Comparison of ENCODE assay signal across 1 cellular context in the genomic region with DNA sequence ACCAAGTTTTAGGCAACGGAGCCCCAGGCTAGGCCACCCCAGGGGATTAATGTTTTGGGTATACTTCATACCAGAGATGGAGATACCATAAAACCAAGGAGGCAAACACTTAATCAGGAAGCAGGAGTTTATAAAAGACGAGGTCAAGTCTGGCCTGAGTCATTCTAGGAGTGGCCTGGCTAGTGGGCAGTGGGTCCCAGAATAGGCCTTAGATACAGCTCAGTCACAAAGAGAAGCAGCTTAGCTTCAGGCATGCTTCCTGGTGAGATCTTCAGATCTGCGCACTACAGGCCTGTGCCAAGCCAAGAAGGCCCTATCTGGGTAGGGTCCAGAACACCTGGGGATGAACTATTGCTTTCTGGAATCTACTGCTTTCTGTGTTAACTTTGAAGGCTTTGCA.
TF ChIP-seq lines count a peak whose summit lies in the region.

No MANE protein-coding gene starts in this region.

TF ChIP-seq in SK-N-SH treated with all-trans-retinoic acid at 6 μM for 48 hours, 23 proteins besides CTCF, POLR2A, EP300 and RAD21 (continued from another document):
- TF ChIP-seq, protein P1, sequence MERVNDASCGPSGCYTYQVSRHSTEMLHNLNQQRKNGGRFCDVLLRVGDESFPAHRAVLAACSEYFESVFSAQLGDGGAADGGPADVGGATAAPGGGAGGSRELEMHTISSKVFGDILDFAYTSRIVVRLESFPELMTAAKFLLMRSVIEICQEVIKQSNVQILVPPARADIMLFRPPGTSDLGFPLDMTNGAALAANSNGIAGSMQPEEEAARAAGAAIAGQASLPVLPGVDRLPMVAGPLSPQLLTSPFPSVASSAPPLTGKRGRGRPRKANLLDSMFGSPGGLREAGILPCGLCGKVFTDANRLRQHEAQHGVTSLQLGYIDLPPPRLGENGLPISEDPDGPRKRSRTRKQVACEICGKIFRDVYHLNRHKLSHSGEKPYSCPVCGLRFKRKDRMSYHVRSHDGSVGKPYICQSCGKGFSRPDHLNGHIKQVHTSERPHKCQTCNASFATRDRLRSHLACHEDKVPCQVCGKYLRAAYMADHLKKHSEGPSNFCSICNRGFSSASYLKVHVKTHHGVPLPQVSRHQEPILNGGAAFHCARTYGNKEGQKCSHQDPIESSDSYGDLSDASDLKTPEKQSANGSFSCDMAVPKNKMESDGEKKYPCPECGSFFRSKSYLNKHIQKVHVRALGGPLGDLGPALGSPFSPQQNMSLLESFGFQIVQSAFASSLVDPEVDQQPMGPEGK (CRISPR knock-in tag; IDR thresholded peaks at IDR 0.05; ENCODE audit: borderline replicate concordance) = no peak
- TF ChIP-seq TCF4 (CRISPR knock-in tag; IDR thresholded peaks at IDR 0.05; ENCODE audit: borderline replicate concordance) = no peak
- TF ChIP-seq GLIS3 (CRISPR knock-in tag; IDR thresholded peaks at IDR 0.05) = no peak
- TF ChIP-seq, protein P2, sequence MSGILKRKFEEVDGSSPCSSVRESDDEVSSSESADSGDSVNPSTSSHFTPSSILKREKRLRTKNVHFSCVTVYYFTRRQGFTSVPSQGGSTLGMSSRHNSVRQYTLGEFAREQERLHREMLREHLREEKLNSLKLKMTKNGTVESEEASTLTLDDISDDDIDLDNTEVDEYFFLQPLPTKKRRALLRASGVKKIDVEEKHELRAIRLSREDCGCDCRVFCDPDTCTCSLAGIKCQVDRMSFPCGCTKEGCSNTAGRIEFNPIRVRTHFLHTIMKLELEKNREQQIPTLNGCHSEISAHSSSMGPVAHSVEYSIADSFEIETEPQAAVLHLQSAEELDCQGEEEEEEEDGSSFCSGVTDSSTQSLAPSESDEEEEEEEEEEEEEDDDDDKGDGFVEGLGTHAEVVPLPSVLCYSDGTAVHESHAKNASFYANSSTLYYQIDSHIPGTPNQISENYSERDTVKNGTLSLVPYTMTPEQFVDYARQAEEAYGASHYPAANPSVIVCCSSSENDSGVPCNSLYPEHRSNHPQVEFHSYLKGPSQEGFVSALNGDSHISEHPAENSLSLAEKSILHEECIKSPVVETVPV (CRISPR knock-in tag; IDR thresholded peaks at IDR 0.05) = no peak
TF ChIP-seq in SK-N-SH treated with all-trans-retinoic acid at 6 μM for 48 hours: peak in this region for 0.
